8 cellular contexts compared by ENCODE assay signal in the genomic region with DNA sequence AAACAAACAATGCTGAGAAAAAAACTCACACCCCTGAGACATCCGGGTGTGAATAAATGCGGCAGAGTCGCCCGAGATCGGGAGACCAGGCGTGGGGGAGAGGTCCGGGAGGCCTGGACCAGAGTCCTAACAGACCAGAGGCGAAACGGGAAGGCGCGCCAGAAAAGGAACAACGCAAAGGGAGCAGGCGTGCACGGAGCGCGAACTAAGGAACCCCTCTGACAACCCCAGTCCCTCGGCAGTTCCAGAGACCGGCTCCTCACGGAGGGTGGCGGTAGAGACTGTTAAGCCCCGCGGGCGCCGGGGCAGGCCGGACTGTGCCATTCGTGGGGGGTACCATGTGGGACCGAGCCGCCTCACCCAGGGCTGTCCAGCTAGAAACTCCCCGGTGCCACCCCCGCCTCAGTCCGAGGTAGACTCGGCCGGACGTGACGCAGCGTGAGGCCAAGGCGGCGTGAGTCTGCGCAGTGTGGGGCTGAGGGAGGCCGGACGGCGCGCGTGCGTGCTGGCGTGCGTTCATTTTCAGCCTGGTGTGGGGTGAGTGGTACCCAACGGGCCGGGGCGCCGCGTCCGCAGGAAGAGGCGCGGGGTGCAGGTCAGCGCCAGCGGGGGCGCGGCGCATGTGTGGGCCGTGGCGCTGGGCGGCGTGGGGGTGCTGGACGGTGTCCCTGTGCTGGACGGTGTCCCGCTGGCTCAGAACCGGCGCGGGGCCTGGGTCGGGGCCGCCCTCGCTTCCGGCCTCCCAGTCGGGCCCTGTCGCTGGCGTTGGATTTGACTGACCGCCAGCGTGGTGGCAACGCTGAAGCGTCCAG.
DNase-seq lines count a peak whose midpoint lies in the region; ATAC-seq lines count a peak whose summit lies in the region.

A gene (plus strand): TSS at position 513 of the 812 bp plus-strand sequence. CDS start 1,075 bp downstream, outside the sequence.

- ATAC-seq in HG03460 (IDR thresholded peaks at IDR 0.05; ENCODE audit: unreplicated experiment) = peak; percentile 95

- H3K4me2 ChIP-seq in BLaER1 treated with 17β-estradiol and CSF1 and Interleukin-3, amounts not matched to agents 10 nM and 100 nM = peak within 1 kb of the TSS; percentile 76 to 93 (median 83)

- H3K4me1 ChIP-seq in BLaER1 treated with 17β-estradiol and CSF1 and Interleukin-3, amounts not matched to agents 10 nM and 100 nM = peaks cover 23 to 50% (median 37%) of the 10 kb centered on the region in 10 experiments

- DNase-seq in GM19240 (ENCODE audit: insufficient read length, low spot score) (peak; percentile 89), NCI-H524 treated with DMSO at 0.1 percent for 48 hours (lab: John Stamatoyannopoulos, UW) (peak; percentile 89), kidney tubule cell (ENCODE audit: low spot score) (peak; percentile 99)
- DNase-seq in activated CD4-positive, alpha-beta T cell treated with anti-CD3 and anti-CD28 coated beads for 4 hours = peak; percentile 100
- peak; percentile 98 to 100 (median 100) for DNase-seq in stimulated activated CD4-positive, alpha-beta T cell treated with anti-CD3 and anti-CD28 coated beads, Interleukin-1b, Interleukin-23, amount 100 ng/mL, for 24 hours (ENCODE audit: low read depth in 4 of 4, low spot score in 1 of 4)

- peak within 1 kb of the TSS; percentile 77 to 93 (median 89) for H3K27ac ChIP-seq in BLaER1 treated with 17β-estradiol and CSF1 and Interleukin-3, amounts not matched to agents 10 nM and 100 nM
- H3K27ac ChIP-seq in cingulate gyrus (ENCODE audit: low read depth, low read length) = peak within 1 kb of the TSS; percentile 95

- peak within 1 kb of the TSS; percentile 65 to 93 (median 83) for H3K4me3 ChIP-seq in BLaER1 treated with 17β-estradiol and CSF1 and Interleukin-3, amounts not matched to agents 10 nM and 100 nM

- H4K20me1 ChIP-seq in BLaER1 treated with 17β-estradiol and CSF1 and Interleukin-3, amounts not matched to agents 10 nM and 100 nM = peaks cover 0 to 23% (median 13%) of the 10 kb centered on the region in 11 experiments; a peak in 17 of 22 replicates

- peaks cover 0 to 1% (median 0%) of the 10 kb centered on the region in 11 experiments; a peak in 1 of 22 replicates for H3K27me3 ChIP-seq in BLaER1 treated with 17β-estradiol and CSF1 and Interleukin-3, amounts not matched to agents 10 nM and 100 nM

- peak within 1 kb of the TSS; percentile 81 to 93 (median 90) for H3K9ac ChIP-seq in BLaER1 treated with 17β-estradiol and CSF1 and Interleukin-3, amounts not matched to agents 10 nM and 100 nM

- H3K9me3 ChIP-seq in BLaER1 treated with 17β-estradiol and CSF1 and Interleukin-3, amounts not matched to agents 10 nM and 100 nM (replicated peaks in 1 of 11) = no peaks in the 10 kb centered on the region

- peaks cover 34 to 38% (median 36%) of the 10 kb centered on the region in 11 experiments for H3K36me3 ChIP-seq in BLaER1 treated with 17β-estradiol and CSF1 and Interleukin-3, amounts not matched to agents 10 nM and 100 nM

Comparison
In these comparisons a context has a peak if more than half of its experiments do, and no peak if none do; other contexts are left out.
1. Peak in every context shown above with its lines: DNase-seq, ATAC-seq, H3K4me3 ChIP-seq and H3K27ac ChIP-seq.